In the genomic region with DNA sequence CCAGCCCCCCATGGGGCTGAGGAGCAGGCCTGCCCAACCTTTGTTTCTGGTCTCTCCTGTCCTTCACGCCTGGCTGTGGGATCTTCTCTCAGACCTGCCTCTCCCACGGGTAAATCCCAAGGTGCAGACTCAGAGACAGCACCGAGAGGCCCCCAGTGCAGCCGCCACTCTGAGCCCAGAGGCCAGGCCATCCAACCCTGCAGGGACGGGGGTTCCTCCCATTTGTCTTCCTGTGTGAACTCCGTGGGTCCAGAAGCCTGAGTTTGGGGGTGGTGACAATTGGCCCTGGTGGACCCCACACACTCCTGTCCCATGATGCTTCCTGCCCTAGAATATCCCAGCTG, we compare ENCODE assay signal across 30 cellular contexts.
"Had no signal": no experiment of that assay in that cellular context is flagged by ENCODE, and none has a peak within 500 bp of the region (broad histone marks: within the 10 kb centered on the region; RNA-seq: fewer than 3 reads in every experiment).

No MANE protein-coding gene starts in this region.

- H3K36me3 Mint-ChIP-seq: activated CD4-positive, alpha-beta memory T cell treated with anti-CD3 and anti-CD28 coated beads for 36 hours; activated CD8-positive, alpha-beta memory T cell treated with anti-CD3 and anti-CD28 coated beads, Interleukin-2, amount 10 ng/mL, durations not matched to agents 7 days and 5 days; activated naive CD4-positive, alpha-beta T cell treated with anti-CD3 and anti-CD28 coated beads, Interleukin-2, amount 10 ng/mL, durations not matched to agents 7 days and 5 days; activated naive CD8-positive, alpha-beta T cell treated with anti-CD3 and anti-CD28 coated beads, Interleukin-2, amount 10 ng/mL, durations not matched to agents 7 days and 5 days had no signal

- H3K4me3 ChIP-seq: ascending aorta, breast epithelium, cardiac muscle cell, coronary artery, dorsolateral prefrontal cortex, esophagus squamous epithelium, gastroesophageal sphincter had no signal

- H3K27me3 Mint-ChIP-seq: activated CD4-positive, alpha-beta memory T cell treated with anti-CD3 and anti-CD28 coated beads for 36 hours; activated CD4-positive, alpha-beta T cell treated with anti-CD3 and anti-CD28 coated beads for 36 hours; activated CD4-positive, alpha-beta T cell treated with anti-CD3 and anti-CD28 coated beads, Interleukin-2, amount 10 ng/mL, durations not matched to agents 24 days and 14 days; activated CD8-positive, alpha-beta memory T cell treated with anti-CD3 and anti-CD28 coated beads, Interleukin-2, amount 10 ng/mL, durations not matched to agents 7 days and 5 days; activated naive CD4-positive, alpha-beta T cell treated with anti-CD3 and anti-CD28 coated beads, Interleukin-2, amount 10 ng/mL, durations not matched to agents 7 days and 5 days; dendritic cell treated with granulocyte-macrophage colony-stimulating factor and Interleukin-4, amounts not matched to agents 40 ng/mL and 50 ng/mL, for 4 days had no signal

- ATAC-seq: activated CD4-positive, alpha-beta T cell treated with anti-CD3 and anti-CD28 coated beads for 36 hours; activated CD8-positive, alpha-beta memory T cell treated with anti-CD3 and anti-CD28 coated beads, Interleukin-2, amount 10 ng/mL, durations not matched to agents 7 days and 5 days; activated CD8-positive, alpha-beta T cell treated with anti-CD3 and anti-CD28 coated beads, Interleukin-2, amount 10 ng/mL, durations not matched to agents 7 days and 5 days; activated naive CD4-positive, alpha-beta T cell treated with anti-CD3 and anti-CD28 coated beads, Interleukin-2, amount 50 U/mL, for 72 hours; gastroesophageal sphincter had no signal

- H3K27ac ChIP-seq: ascending aorta, breast epithelium, cardiac muscle cell, coronary artery, dorsolateral prefrontal cortex, epithelial cell of prostate, esophagus squamous epithelium, gastroesophageal sphincter had no signal

- DNase-seq: activated CD4-positive, alpha-beta memory T cell treated with anti-CD3 and anti-CD28 coated beads for 36 hours; activated CD4-positive, alpha-beta T cell treated with anti-CD3 and anti-CD28 coated beads for 36 hours; activated CD4-positive, alpha-beta T cell treated with anti-CD3 and anti-CD28 coated beads, Interleukin-2, amount 10 ng/mL, durations not matched to agents 24 days and 14 days; activated CD4-positive, CD25-positive, alpha-beta regulatory T cell; activated CD4-positive, CD25-positive, alpha-beta regulatory T cell treated with anti-CD3 and anti-CD28 coated beads, Interleukin-2, amount 50 U/mL, for 72 hours; activated CD8-positive, alpha-beta memory T cell treated with anti-CD3 and anti-CD28 coated beads, Interleukin-2, amount 10 ng/mL, durations not matched to agents 7 days and 5 days; activated CD8-positive, alpha-beta T cell treated with anti-CD3 and anti-CD28 coated beads, Interleukin-2, amount 10 ng/mL, durations not matched to agents 7 days and 5 days; activated naive CD4-positive, alpha-beta T cell; activated naive CD4-positive, alpha-beta T cell treated with anti-CD3 and anti-CD28 coated beads, Interleukin-2, amount 10 ng/mL, durations not matched to agents 7 days and 5 days; activated naive CD8-positive, alpha-beta T cell treated with anti-CD3 and anti-CD28 coated beads, Interleukin-2, amount 10 ng/mL, durations not matched to agents 7 days and 5 days; activated T-cell treated with anti-CD3 and anti-CD28 coated beads, Interleukin-2, amount 50 U/mL, for 1 hour; activated T-cell treated with anti-CD3 and anti-CD28 coated beads, Interleukin-2, amount 50 U/mL, for 48 hours; central memory CD4-positive, alpha-beta T cell; cerebellar nuclear complex; effector memory CD4-positive, alpha-beta T cell; esophagus squamous epithelium; foreskin melanocyte; T-helper 2 cell had no signal

- H3K9me3 ChIP-seq: ascending aorta, esophagus squamous epithelium, gastroesophageal sphincter had no signal

- H3K4me1 Mint-ChIP-seq: activated CD4-positive, alpha-beta T cell treated with anti-CD3 and anti-CD28 coated beads for 36 hours; activated CD4-positive, alpha-beta T cell treated with anti-CD3 and anti-CD28 coated beads, Interleukin-2, amount 10 ng/mL, durations not matched to agents 24 days and 14 days; activated CD8-positive, alpha-beta memory T cell treated with anti-CD3 and anti-CD28 coated beads, Interleukin-2, amount 10 ng/mL, durations not matched to agents 7 days and 5 days; activated naive CD4-positive, alpha-beta T cell treated with anti-CD3 and anti-CD28 coated beads, Interleukin-2, amount 10 ng/mL, durations not matched to agents 7 days and 5 days; activated naive CD8-positive, alpha-beta T cell treated with anti-CD3 and anti-CD28 coated beads, Interleukin-2, amount 10 ng/mL, durations not matched to agents 7 days and 5 days had no signal

- H3K36me3 ChIP-seq: ascending aorta, breast epithelium, cardiac muscle cell, esophagus squamous epithelium, gastroesophageal sphincter had no signal

- H3K4me3 Mint-ChIP-seq: activated CD4-positive, alpha-beta memory T cell treated with anti-CD3 and anti-CD28 coated beads for 36 hours; activated CD4-positive, alpha-beta T cell treated with anti-CD3 and anti-CD28 coated beads for 36 hours; activated CD4-positive, alpha-beta T cell treated with anti-CD3 and anti-CD28 coated beads, Interleukin-2, amount 10 ng/mL, durations not matched to agents 24 days and 14 days; activated CD8-positive, alpha-beta memory T cell treated with anti-CD3 and anti-CD28 coated beads, Interleukin-2, amount 10 ng/mL, durations not matched to agents 7 days and 5 days; activated CD8-positive, alpha-beta T cell treated with anti-CD3 and anti-CD28 coated beads, Interleukin-2, amount 10 ng/mL, durations not matched to agents 7 days and 5 days; activated naive CD4-positive, alpha-beta T cell treated with anti-CD3 and anti-CD28 coated beads, Interleukin-2, amount 10 ng/mL, durations not matched to agents 7 days and 5 days; activated naive CD8-positive, alpha-beta T cell treated with anti-CD3 and anti-CD28 coated beads, Interleukin-2, amount 10 ng/mL, durations not matched to agents 7 days and 5 days; activated T-helper 1 cell treated with anti-CD3 and anti-CD28 coated beads, Interleukin-12 subunit alpha, Interleukin-12 subunit beta, Interleukin-2, Interleukin-4 antibody, amounts not matched to agents 30 ng/mL and 10 ng/mL and 1 ng/mL, durations not matched to agents 14 hours and 24 hours and 36 hours; brain; dendritic cell treated with granulocyte-macrophage colony-stimulating factor and Interleukin-4, amounts not matched to agents 40 ng/mL and 50 ng/mL, for 4 days had no signal

- H3K27me3 ChIP-seq: ascending aorta, breast epithelium, cardiac muscle cell, dorsolateral prefrontal cortex, esophagus squamous epithelium, gastroesophageal sphincter had no signal

- H3K4me1 ChIP-seq: ascending aorta, breast epithelium, gastroesophageal sphincter had no signal

- H3K27ac Mint-ChIP-seq: activated CD4-positive, alpha-beta memory T cell treated with anti-CD3 and anti-CD28 coated beads for 36 hours; activated CD4-positive, alpha-beta T cell treated with anti-CD3 and anti-CD28 coated beads for 36 hours; activated CD4-positive, alpha-beta T cell treated with anti-CD3 and anti-CD28 coated beads, Interleukin-2, amount 10 ng/mL, durations not matched to agents 24 days and 14 days; activated CD8-positive, alpha-beta memory T cell treated with anti-CD3 and anti-CD28 coated beads, Interleukin-2, amount 10 ng/mL, durations not matched to agents 7 days and 5 days; activated CD8-positive, alpha-beta T cell treated with anti-CD3 and anti-CD28 coated beads, Interleukin-2, amount 10 ng/mL, durations not matched to agents 7 days and 5 days; activated naive CD4-positive, alpha-beta T cell treated with anti-CD3 and anti-CD28 coated beads, Interleukin-2, amount 10 ng/mL, durations not matched to agents 7 days and 5 days; activated naive CD4-positive, alpha-beta T cell treated with anti-CD3 and anti-CD28 coated beads, Interleukin-2, amount 50 U/mL, for 72 hours; activated naive CD8-positive, alpha-beta T cell treated with anti-CD3 and anti-CD28 coated beads, Interleukin-2, amount 10 ng/mL, durations not matched to agents 7 days and 5 days; activated T-helper 1 cell treated with anti-CD3 and anti-CD28 coated beads, Interleukin-12 subunit alpha, Interleukin-12 subunit beta, Interleukin-2, Interleukin-4 antibody, amounts not matched to agents 30 ng/mL and 10 ng/mL and 1 ng/mL, durations not matched to agents 14 hours and 24 hours and 36 hours; activated T-helper 2 cell treated with anti-CD3 and anti-CD28 coated beads, Interferon-gamma antibody, Interleukin-2, Interleukin-4, amounts not matched to agents 10 μg/mL and 5 μg/mL and 100 μg/mL, durations not matched to agents 14 hours and 24 hours and 36 hours; brain; dendritic cell treated with granulocyte-macrophage colony-stimulating factor and Interleukin-4, amounts not matched to agents 40 ng/mL and 50 ng/mL, for 4 days had no signal
